In genomic region chr12:101021442-101021841, GRCh38 we compare ENCODE assay signal across 22 cellular contexts.
A peak's percentile ranks its signal among the peaks of the same experiment; 100 is the strongest.
DNase-seq lines count a peak whose midpoint lies in the region; ATAC-seq, FAIRE-seq and TF ChIP-seq lines count a peak whose summit lies in the region.
"Had no signal": no experiment of that assay in that cellular context is flagged by ENCODE, and none has a peak within 500 bp of the region (broad histone marks: within the 10 kb centered on the region; RNA-seq: fewer than 3 reads in every experiment).

No MANE protein-coding gene starts in this region.

- no peaks in the 10 kb centered on the region for H3K36me3 Mint-ChIP-seq in MCF 10A (ENCODE audit: insufficient read depth, unreplicated experiment)
- no peaks in the 10 kb centered on the region for H3K36me3 Mint-ChIP-seq in activated CD8-positive, alpha-beta T cell treated with anti-CD3 and anti-CD28 coated beads for 36 hours (ENCODE audit: low read depth)
- H3K36me3 Mint-ChIP-seq: activated CD8-positive, alpha-beta memory T cell treated with anti-CD3 and anti-CD28 coated beads, Interleukin-2, amount 10 ng/mL, durations not matched to agents 7 days and 5 days; activated naive CD4-positive, alpha-beta T cell treated with anti-CD3 and anti-CD28 coated beads, Interleukin-2, amount 10 ng/mL, durations not matched to agents 7 days and 5 days; immature natural killer cell had no signal

- CTCF ChIA-PET in MCF 10A (lab: Yijun Ruan, JAX), result interaction anchor here (0.6 to 2.0 kb wide), 4 partner anchors 42 to 465 kb away, joined by 3 to 6 read pairs (median 4); no protein-coding TSS in a partner anchor
- CTCF ChIA-PET in activated CD8-positive, alpha-beta T cell treated with anti-CD3 and anti-CD28 coated beads for 36 hours (lab: Charles Lee), result no interaction called here

- H3K27me3 ChIP-seq in breast epithelium (no peaks in the 10 kb centered on the region), adipocyte (replicated peaks; ENCODE audit: control insufficient read depth, insufficient read depth, low read length) (no peaks in the 10 kb centered on the region), keratinocyte (ENCODE audit: control insufficient read depth, extremely low read depth, insufficient read depth, low read length) (no peaks in the 10 kb centered on the region)
- H3K27me3 ChIP-seq: BLaER1 treated with 17β-estradiol and CSF1 and Interleukin-3, amounts not matched to agents 10 nM and 100 nM; neutrophil; stomach; tibial nerve had no signal

- dilution Hi-C loops in keratinocyte (cut with MboI; ENCODE audit: extremely low pct_ligation_motif_present, low sequenced_read_pairs), result no loop called here

- H3K4me1 Mint-ChIP-seq in MCF 10A (ENCODE audit: insufficient read depth, unreplicated experiment), result peaks cover 31% of the 10 kb centered on the region
- H3K4me1 Mint-ChIP-seq in activated CD8-positive, alpha-beta T cell treated with anti-CD3 and anti-CD28 coated beads for 36 hours (ENCODE audit: low read depth), result no peaks in the 10 kb centered on the region
- H3K4me1 Mint-ChIP-seq: activated CD4-positive, alpha-beta T cell treated with anti-CD3 and anti-CD28 coated beads, Interleukin-2, amount 10 ng/mL, durations not matched to agents 24 days and 14 days; activated CD8-positive, alpha-beta memory T cell treated with anti-CD3 and anti-CD28 coated beads, Interleukin-2, amount 10 ng/mL, durations not matched to agents 7 days and 5 days; activated naive CD4-positive, alpha-beta T cell treated with anti-CD3 and anti-CD28 coated beads, Interleukin-2, amount 10 ng/mL, durations not matched to agents 7 days and 5 days; immature natural killer cell had no signal

- TF ChIP-seq POLR2A in breast epithelium (IDR thresholded peaks at IDR 0.05), result no peak

- POLR2A ChIA-PET in MCF 10A (lab: Yijun Ruan, JAX), result interaction anchor here (0.7 to 1.1 kb wide), 2 partner anchors 31 to 34 kb away, joined by 3 to 4 read pairs; no protein-coding TSS in a partner anchor
- POLR2A ChIA-PET in activated CD8-positive, alpha-beta T cell treated with anti-CD3 and anti-CD28 coated beads for 36 hours (lab: Charles Lee), result no interaction called here

- no peaks in the 10 kb centered on the region for H3K9me1 ChIP-seq in keratinocyte (ENCODE audit: control insufficient read depth, extremely low read depth, insufficient read depth, low read length)

- BruUV-seq in MCF 10A (replicated peaks; lab: Mats Ljungman, UMichigan), result no TSS peak

- H3K4me1 ChIP-seq in breast epithelium (no peaks in the 10 kb centered on the region), adipocyte (ENCODE audit: control insufficient read depth, insufficient read depth, low read length) (peaks cover 15% of the 10 kb centered on the region), keratinocyte (ENCODE audit: control insufficient read depth, extremely low read depth, insufficient read depth, low read length) (peaks cover 50% of the 10 kb centered on the region)
- H3K4me1 ChIP-seq: HAP-1, stomach, tibial nerve had no signal

- DNase-seq in MCF 10A (ENCODE audit: unreplicated experiment) (no peak), breast epithelium (ENCODE audit: low spot score in 2 of 2) (no peak), adipocyte (ENCODE audit: low read depth) (peak; percentile 10), keratinocyte (ENCODE audit: low read depth, low spot score) (no peak), NCI-H2107 treated with DMSO at 0.1 percent for 48 hours (lab: John Stamatoyannopoulos, UW; ENCODE audit: unreplicated experiment) (no peak)
- no peak for DNase-seq in stimulated activated naive CD4-positive, alpha-beta T cell treated with Interleukin-2 at 50 U/mL for 16 hours (lab: John Stamatoyannopoulos, UW)
- no peak for DNase-seq in activated CD8-positive, alpha-beta T cell treated with anti-CD3 and anti-CD28 coated beads for 36 hours
- DNase-seq: activated CD4-positive, alpha-beta T cell treated with anti-CD3 and anti-CD28 coated beads, Interleukin-2, amount 10 ng/mL, durations not matched to agents 24 days and 14 days; activated CD8-positive, alpha-beta memory T cell treated with anti-CD3 and anti-CD28 coated beads, Interleukin-2, amount 10 ng/mL, durations not matched to agents 7 days and 5 days; activated naive CD4-positive, alpha-beta T cell treated with anti-CD3 and anti-CD28 coated beads, Interleukin-2, amount 10 ng/mL, durations not matched to agents 7 days and 5 days; central memory CD4-positive, alpha-beta T cell; immature natural killer cell; NCI-H187 treated with DMSO at 0.1 percent for 48 hours; stimulated activated CD4-positive, alpha-beta T cell treated with anti-CD3 and anti-CD28 coated beads, Interleukin-4, amount 100 ng/mL, for 24 hours; stomach had no signal

- ATAC-seq in GM21515 (IDR thresholded peaks at IDR 0.05; ENCODE audit: unreplicated experiment), result no peak
- ATAC-seq in activated CD8-positive, alpha-beta T cell treated with anti-CD3 and anti-CD28 coated beads for 36 hours, result no peak
- ATAC-seq: activated CD8-positive, alpha-beta memory T cell treated with anti-CD3 and anti-CD28 coated beads, Interleukin-2, amount 10 ng/mL, durations not matched to agents 7 days and 5 days had no signal

- no peak overlapping the region for H3K4me3 Mint-ChIP-seq in MCF 10A (ENCODE audit: unreplicated experiment)
- H3K4me3 Mint-ChIP-seq in activated CD8-positive, alpha-beta T cell treated with anti-CD3 and anti-CD28 coated beads for 36 hours, result no peak overlapping the region
- H3K4me3 Mint-ChIP-seq: activated CD4-positive, alpha-beta T cell treated with anti-CD3 and anti-CD28 coated beads, Interleukin-2, amount 10 ng/mL, durations not matched to agents 24 days and 14 days; activated CD8-positive, alpha-beta memory T cell treated with anti-CD3 and anti-CD28 coated beads, Interleukin-2, amount 10 ng/mL, durations not matched to agents 7 days and 5 days; activated naive CD4-positive, alpha-beta T cell treated with anti-CD3 and anti-CD28 coated beads, Interleukin-2, amount 10 ng/mL, durations not matched to agents 7 days and 5 days; immature natural killer cell had no signal

- H3K27me3 Mint-ChIP-seq in MCF 10A (ENCODE audit: insufficient read depth, unreplicated experiment), result no peaks in the 10 kb centered on the region
- no peaks in the 10 kb centered on the region for H3K27me3 Mint-ChIP-seq in activated CD8-positive, alpha-beta T cell treated with anti-CD3 and anti-CD28 coated beads for 36 hours
- H3K27me3 Mint-ChIP-seq: activated CD4-positive, alpha-beta T cell treated with anti-CD3 and anti-CD28 coated beads, Interleukin-2, amount 10 ng/mL, durations not matched to agents 24 days and 14 days; activated CD8-positive, alpha-beta memory T cell treated with anti-CD3 and anti-CD28 coated beads, Interleukin-2, amount 10 ng/mL, durations not matched to agents 7 days and 5 days; activated naive CD4-positive, alpha-beta T cell treated with anti-CD3 and anti-CD28 coated beads, Interleukin-2, amount 10 ng/mL, durations not matched to agents 7 days and 5 days had no signal

- no peak for FAIRE-seq in keratinocyte (lab: Jason Lieb, UNC)
- FAIRE-seq: D721Med had no signal

- H3K9ac ChIP-seq in adipocyte (ENCODE audit: low read length) (no peak overlapping the region), keratinocyte (ENCODE audit: control insufficient read depth, extremely low read depth, insufficient read depth, low read length) (no peak overlapping the region)
- H3K9ac ChIP-seq: BLaER1 treated with 17β-estradiol and CSF1 and Interleukin-3, amounts not matched to agents 10 nM and 100 nM had no signal

- no peaks in the 10 kb centered on the region for H3K9me3 Mint-ChIP-seq in MCF 10A (ENCODE audit: unreplicated experiment)
- no peaks in the 10 kb centered on the region for H3K9me3 Mint-ChIP-seq in activated CD8-positive, alpha-beta T cell treated with anti-CD3 and anti-CD28 coated beads for 36 hours
- H3K9me3 Mint-ChIP-seq: activated CD4-positive, alpha-beta T cell treated with anti-CD3 and anti-CD28 coated beads, Interleukin-2, amount 10 ng/mL, durations not matched to agents 24 days and 14 days; activated naive CD4-positive, alpha-beta T cell treated with anti-CD3 and anti-CD28 coated beads, Interleukin-2, amount 10 ng/mL, durations not matched to agents 7 days and 5 days had no signal

- peak overlapping the region; percentile 40 for H3K4me2 ChIP-seq in keratinocyte (ENCODE audit: control insufficient read depth, extremely low read depth, insufficient read depth, low read depth, low read length)

- no peak overlapping the region for H2AFZ ChIP-seq in keratinocyte (ENCODE audit: control insufficient read depth, low read length)

- H4K20me1 ChIP-seq in keratinocyte (ENCODE audit: control insufficient read depth, extremely low read depth, insufficient read depth, low read length), result no peaks in the 10 kb centered on the region
- H4K20me1 ChIP-seq: BLaER1 treated with 17β-estradiol and CSF1 and Interleukin-3, amounts not matched to agents 10 nM and 100 nM had no signal

- no peak overlapping the region for H3K4me3 ChIP-seq in breast epithelium
- no peak overlapping the region for H3K4me3 ChIP-seq in adipocyte (ENCODE audit: low read length)
- no peak overlapping the region for H3K4me3 ChIP-seq in keratinocyte (ENCODE audit: control insufficient read depth in 2 of 3, extremely low read depth in 1 of 3, insufficient read depth in 2 of 3, low read depth in 1 of 3, low read length in 3 of 3)
- H3K4me3 ChIP-seq: BLaER1 treated with 17β-estradiol and CSF1 and Interleukin-3, amounts not matched to agents 10 nM and 100 nM; HAP-1; stomach; tibial nerve had no signal

- H3K36me3 ChIP-seq in breast epithelium (no peaks in the 10 kb centered on the region), adipocyte (ENCODE audit: control insufficient read depth, insufficient read depth, low read length, severe bottlenecking) (no peaks in the 10 kb centered on the region), keratinocyte (ENCODE audit: control insufficient read depth in 2 of 2, extremely low read depth in 1 of 2, insufficient read depth in 2 of 2, low read length in 2 of 2) (peaks cover 0 to 2% of the 10 kb centered on the region in 2 experiments)
- H3K36me3 ChIP-seq: BLaER1 treated with 17β-estradiol and CSF1 and Interleukin-3, amounts not matched to agents 10 nM and 100 nM; HAP-1; neutrophil; stomach had no signal

- H3K79me2 ChIP-seq in keratinocyte (ENCODE audit: control insufficient read depth, insufficient read depth, low read length), result no peaks in the 10 kb centered on the region

- H3K27ac Mint-ChIP-seq in MCF 10A (ENCODE audit: low read depth, unreplicated experiment), result peak overlapping the region; percentile 55
- H3K27ac Mint-ChIP-seq in activated CD8-positive, alpha-beta T cell treated with anti-CD3 and anti-CD28 coated beads for 36 hours, result no peak overlapping the region
- H3K27ac Mint-ChIP-seq: activated CD4-positive, alpha-beta T cell treated with anti-CD3 and anti-CD28 coated beads, Interleukin-2, amount 10 ng/mL, durations not matched to agents 24 days and 14 days; activated CD8-positive, alpha-beta memory T cell treated with anti-CD3 and anti-CD28 coated beads, Interleukin-2, amount 10 ng/mL, durations not matched to agents 7 days and 5 days; activated naive CD4-positive, alpha-beta T cell treated with anti-CD3 and anti-CD28 coated beads, Interleukin-2, amount 10 ng/mL, durations not matched to agents 7 days and 5 days; immature natural killer cell had no signal

- H3K9me3 ChIP-seq in breast epithelium (no peaks in the 10 kb centered on the region), adipocyte (ENCODE audit: control insufficient read depth, low read length) (no peaks in the 10 kb centered on the region), keratinocyte (ENCODE audit: control insufficient read depth, low read depth, low read length) (peaks cover 5% of the 10 kb centered on the region)
- H3K9me3 ChIP-seq: HAP-1, neutrophil had no signal

- H3K27ac ChIP-seq in breast epithelium (peak overlapping the region in 1 of 2 donors; percentile 36), keratinocyte (ENCODE audit: control insufficient read depth, insufficient read depth, low read length) (peak overlapping the region; percentile 70)
- H3K27ac ChIP-seq: neutrophil, stomach, tibial nerve, VCaP had no signal

- intact Hi-C loops in MCF 10A (cut with micrococcal nuclease), result no loop called here
- intact Hi-C loops in breast epithelium (cut with DNase I; ENCODE audit: low total_unique reads), result loop anchor here (10.0 kb wide), 1 partner anchor 837 kb away; no protein-coding TSS in a partner anchor
- intact Hi-C loops in activated CD8-positive, alpha-beta T cell treated with anti-CD3 and anti-CD28 coated beads for 36 hours (cut with micrococcal nuclease), result no loop called here

- TF ChIP-seq CTCF in MCF 10A (IDR thresholded peaks at IDR 0.05; ENCODE audit: unreplicated experiment) (no peak), breast epithelium (IDR thresholded peaks at IDR 0.05) (no peak), keratinocyte (optimal IDR thresholded peaks at IDR 0.05 in 1 of 3, IDR thresholded peaks at IDR 0.05 in 1 of 3, conservative IDR thresholded peaks at IDR 0.05 in 1 of 3; ENCODE audit: extremely low read depth in 1 of 3, insufficient read depth in 2 of 3, low read length in 3 of 3) (no peak)
- no peak for TF ChIP-seq CTCF in activated CD8-positive, alpha-beta T cell treated with anti-CD3 and anti-CD28 coated beads for 36 hours (IDR thresholded peaks at IDR 0.05)
